In genomic region chr5:162189719-162190118, GRCh38 we compare ENCODE assay signal across 28 cellular contexts.
"Had no signal": no experiment of that assay in that cellular context is flagged by ENCODE, and none has a peak within 500 bp of the region (broad histone marks: within the 10 kb centered on the region; RNA-seq: fewer than 3 reads in every experiment).

No MANE protein-coding gene starts in this region.

- H3K27ac ChIP-seq: stomach, suprapubic skin, testis, thoracic aorta, thyroid gland, tibial artery, tibial nerve, transverse colon, upper lobe of left lung, upper lobe of right lung, uterus, vagina had no signal

- DNase-seq: stimulated activated CD4-positive, alpha-beta T cell treated with anti-CD3 and anti-CD28 coated beads, Interleukin-2, amount 100 ng/mL, for 48 hours; stimulated activated CD4-positive, alpha-beta T cell treated with anti-CD3 and anti-CD28 coated beads, Interleukin-4, amount 100 ng/mL, for 1 hour; stimulated activated CD4-positive, alpha-beta T cell treated with anti-CD3 and anti-CD28 coated beads, Interleukin-4, amount 100 ng/mL, for 24 hours; stimulated activated CD4-positive, alpha-beta T cell treated with anti-CD3 and anti-CD28 coated beads, Interleukin-4, amount 100 ng/mL, for 4 hours; stimulated activated CD8-positive, alpha-beta memory T cell treated with anti-CD3 and anti-CD28 coated beads, Interleukin-4, amount 100 ng/mL, for 48 hours; stimulated activated naive B cell treated with anti-CD40 and anti-IgM and Interleukin-4, amounts not matched to agents 10 μg/mL and 1 μg/mL and 100 μg/mL, for 72 hours; stimulated activated naive CD4-positive, alpha-beta T cell; stimulated activated naive CD4-positive, alpha-beta T cell treated with Interleukin-2 at 50 U/mL for 16 hours; stimulated activated naive CD8-positive, alpha-beta T cell treated with anti-CD3 and anti-CD28 coated beads, Interleukin-15, amount 100 ng/mL, for 72 hours; stimulated activated naive CD8-positive, alpha-beta T cell treated with anti-CD3 and anti-CD28 coated beads, Interleukin-15, Interleukin-2, amounts not matched to agents 100 U/mL and 50 U/mL, for 24 hours; stomach; substantia nigra; testis; thyroid gland; tibial artery; transverse colon; trophoblast cell; upper lobe of left lung; upper lobe of right lung; uterus had no signal

- H3K27ac Mint-ChIP-seq: stimulated activated memory B cell treated with anti-CD40 and anti-IgM and Interleukin-4, amounts not matched to agents 10 μg/mL and 1 μg/mL and 100 μg/mL, for 72 hours; stimulated activated naive B cell treated with anti-CD40 and anti-IgM and Interleukin-4, amounts not matched to agents 10 μg/mL and 1 μg/mL and 100 μg/mL, for 72 hours; stimulated activated naive CD8-positive, alpha-beta T cell treated with anti-CD3 and anti-CD28 coated beads, Interleukin-15, amount 100 ng/mL, for 72 hours; stimulated activated naive CD8-positive, alpha-beta T cell treated with anti-CD3 and anti-CD28 coated beads, Interleukin-15, Interleukin-2, amounts not matched to agents 100 ng/mL and 50 ng/mL, for 24 hours; type B pancreatic cell had no signal

- H3K4me1 ChIP-seq: stomach, suprapubic skin, testis, thyroid gland, tibial artery, tibial nerve, transverse colon, upper lobe of left lung, upper lobe of right lung, uterus, vagina had no signal

- H3K4me1 Mint-ChIP-seq: stimulated activated memory B cell treated with anti-CD40 and anti-IgM and Interleukin-4, amounts not matched to agents 10 μg/mL and 1 μg/mL and 100 μg/mL, for 72 hours; stimulated activated naive B cell treated with anti-CD40 and anti-IgM and Interleukin-4, amounts not matched to agents 10 μg/mL and 1 μg/mL and 100 μg/mL, for 72 hours; stimulated activated naive CD8-positive, alpha-beta T cell treated with anti-CD3 and anti-CD28 coated beads, Interleukin-15, amount 100 ng/mL, for 72 hours had no signal

- H3K36me3 Mint-ChIP-seq: stimulated activated memory B cell treated with anti-CD40 and anti-IgM and Interleukin-4, amounts not matched to agents 10 μg/mL and 1 μg/mL and 100 μg/mL, for 72 hours; stimulated activated naive B cell treated with anti-CD40 and anti-IgM and Interleukin-4, amounts not matched to agents 10 μg/mL and 1 μg/mL and 100 μg/mL, for 72 hours; type B pancreatic cell had no signal

- H3K4me3 ChIP-seq: stomach, suprapubic skin, testis, thoracic aorta, thyroid gland, tibial artery, tibial nerve, transverse colon, upper lobe of left lung, upper lobe of right lung, uterus, vagina had no signal

- H3K4me3 Mint-ChIP-seq: stimulated activated memory B cell treated with anti-CD40 and anti-IgM and Interleukin-4, amounts not matched to agents 10 μg/mL and 1 μg/mL and 100 μg/mL, for 72 hours; stimulated activated naive B cell treated with anti-CD40 and anti-IgM and Interleukin-4, amounts not matched to agents 10 μg/mL and 1 μg/mL and 100 μg/mL, for 72 hours; stimulated activated naive CD8-positive, alpha-beta T cell treated with anti-CD3 and anti-CD28 coated beads, Interleukin-15, amount 100 ng/mL, for 72 hours; stimulated activated naive CD8-positive, alpha-beta T cell treated with anti-CD3 and anti-CD28 coated beads, Interleukin-15, Interleukin-2, amounts not matched to agents 100 ng/mL and 50 ng/mL, for 24 hours; type B pancreatic cell had no signal

- ATAC-seq: stimulated activated memory B cell treated with anti-CD40 and anti-IgM and Interleukin-4, amounts not matched to agents 10 μg/mL and 1 μg/mL and 100 μg/mL, for 72 hours; stimulated activated naive B cell treated with anti-CD40 and anti-IgM and Interleukin-4, amounts not matched to agents 10 μg/mL and 1 μg/mL and 100 μg/mL, for 72 hours; stimulated activated naive CD8-positive, alpha-beta T cell treated with anti-CD3 and anti-CD28 coated beads, Interleukin-15, amount 100 ng/mL, for 72 hours; stimulated activated naive CD8-positive, alpha-beta T cell treated with anti-CD3 and anti-CD28 coated beads, Interleukin-15, Interleukin-2, amounts not matched to agents 100 U/mL and 50 U/mL, for 24 hours; upper lobe of right lung had no signal

- H3K9me3 ChIP-seq: stomach, suprapubic skin, testis, thoracic aorta, thyroid gland, tibial artery, tibial nerve, transverse colon, upper lobe of left lung, upper lobe of right lung, uterus, vagina had no signal

- H3K27me3 ChIP-seq: stomach, suprapubic skin, testis, thyroid gland, tibial artery, tibial nerve, transverse colon, upper lobe of left lung, upper lobe of right lung, uterus, vagina had no signal

- H3K36me3 ChIP-seq: stomach, suprapubic skin, thoracic aorta, thyroid gland, tibial artery, tibial nerve, transverse colon, upper lobe of left lung, upper lobe of right lung, uterus, vagina had no signal

- FAIRE-seq: urothelium cell line had no signal
